ENCODE assay signal across 9 cellular contexts in genomic region chr3:138066383-138066782, GRCh38. TPM values are rescaled to one million over a fixed set of nuclear protein-coding genes. Genes with fewer than 3 reads are reported as not detected.
A peak's percentile ranks its signal among the peaks of the same experiment; 100 is the strongest.
DNase-seq lines count a peak whose midpoint lies in the region; ATAC-seq and TF ChIP-seq lines count a peak whose summit lies in the region.
"Had no signal": no experiment of that assay in that cellular context is flagged by ENCODE, and none has a peak within 500 bp of the region (broad histone marks: within the 10 kb centered on the region; RNA-seq: fewer than 3 reads in every experiment).

No MANE protein-coding gene starts in this region.

- H3K27ac ChIP-seq in right lobe of liver: no peak overlapping the region

- no peaks in the 10 kb centered on the region for H3K36me3 ChIP-seq in right lobe of liver

- 50% methylated on average over 2 of the region's 8 CpGs for WGBS in right lobe of liver (ENCODE audit: insufficient coverage, low coverage, low lambda C conversion rate, missing lambda C conversion rate)

- TF ChIP-seq POLR2A in right lobe of liver (IDR thresholded peaks at IDR 0.05): no peak

- peaks cover 2 to 14% of the 10 kb centered on the region in 2 donors for H3K27me3 Mint-ChIP-seq in natural killer cell treated with Interleukin-12 subunit alpha and Interleukin-12 subunit beta and Interleukin-15 and Interleukin-18, amount 100 ng/mL, for 72 hours
- peaks cover 5 to 13% of the 10 kb centered on the region in 2 donors for H3K27me3 Mint-ChIP-seq in natural killer cell (ENCODE audit: low read depth in 2 of 2)

- TF ChIP-seq CTCF in natural killer cell (IDR thresholded peaks at IDR 0.05) (no peak), right lobe of liver (IDR thresholded peaks at IDR 0.05) (no peak)

- peak overlapping the region; percentile 1 for H3K4me3 Mint-ChIP-seq in natural killer cell treated with Interleukin-12 subunit alpha and Interleukin-12 subunit beta and Interleukin-15 and Interleukin-18, amount 100 ng/mL, for 72 hours
- no peak overlapping the region for H3K4me3 Mint-ChIP-seq in natural killer cell

- no peaks in the 10 kb centered on the region for H3K9me3 ChIP-seq in right lobe of liver

- intact Hi-C loops in natural killer cell (cut with micrococcal nuclease): no loop called here
- intact Hi-C loops in right lobe of liver (cut with DNase I): loop anchor here (5.0 kb wide), 1 partner anchor 51 kb away; the partner anchor contains the start of gene DZIP1L (in 2 of the 2)

- DNase-seq in natural killer cell treated with Interleukin-12 subunit alpha and Interleukin-12 subunit beta and Interleukin-15 and Interleukin-18, amount 100 ng/mL, for 72 hours (ENCODE audit: low spot score): no peak
- DNase-seq in natural killer cell: no peak
- peak; percentile 56 for DNase-seq in stimulated activated naive CD8-positive, alpha-beta T cell treated with anti-CD3 and anti-CD28 coated beads, Interleukin-15, Interleukin-2, amounts not matched to agents 100 U/mL and 50 U/mL, for 24 hours
- no peak for DNase-seq in right lobe of liver
- no peak for DNase-seq in kidney tubule cell (ENCODE audit: low spot score)
- DNase-seq in NCI-H1694 treated with DMSO at 0.1 percent for 48 hours (lab: John Stamatoyannopoulos, UW): no peak
- DNase-seq: NCI-H748 treated with DMSO at 0.1 percent for 48 hours had no signal

- ATAC-seq in natural killer cell treated with Interleukin-12 subunit alpha and Interleukin-12 subunit beta and Interleukin-15 and Interleukin-18, amount 100 ng/mL, for 72 hours: peak; percentile 73 to 91
- ATAC-seq in natural killer cell (no peak), HG02610 (IDR thresholded peaks at IDR 0.05; ENCODE audit: unreplicated experiment) (peak; percentile 97), HG03469 (IDR thresholded peaks at IDR 0.05; ENCODE audit: unreplicated experiment) (peak; percentile 82), right lobe of liver (no peak)
- peak; percentile 91 for ATAC-seq in stimulated activated naive CD8-positive, alpha-beta T cell treated with anti-CD3 and anti-CD28 coated beads, Interleukin-15, Interleukin-2, amounts not matched to agents 100 U/mL and 50 U/mL, for 24 hours

- no peaks in the 10 kb centered on the region for H3K4me1 ChIP-seq in right lobe of liver

- H3K4me1 Mint-ChIP-seq in natural killer cell treated with Interleukin-12 subunit alpha and Interleukin-12 subunit beta and Interleukin-15 and Interleukin-18, amount 100 ng/mL, for 72 hours (ENCODE audit: low read depth in 2 of 2): peaks cover 5 to 9% of the 10 kb centered on the region in 2 donors
- no peaks in the 10 kb centered on the region for H3K4me1 Mint-ChIP-seq in natural killer cell

- H3K36me3 Mint-ChIP-seq in natural killer cell treated with Interleukin-12 subunit alpha and Interleukin-12 subunit beta and Interleukin-15 and Interleukin-18, amount 100 ng/mL, for 72 hours: no peaks in the 10 kb centered on the region
- no peaks in the 10 kb centered on the region for H3K36me3 Mint-ChIP-seq in natural killer cell

- no peak overlapping the region for H3K4me3 ChIP-seq in right lobe of liver

- H3K9me3 Mint-ChIP-seq in natural killer cell treated with Interleukin-12 subunit alpha and Interleukin-12 subunit beta and Interleukin-15 and Interleukin-18, amount 100 ng/mL, for 72 hours: no peaks in the 10 kb centered on the region
- H3K9me3 Mint-ChIP-seq in natural killer cell: no peaks in the 10 kb centered on the region

- no peaks in the 10 kb centered on the region for H3K27me3 ChIP-seq in right lobe of liver

- peak overlapping the region; percentile 54 to 74 for H3K27ac Mint-ChIP-seq in natural killer cell treated with Interleukin-12 subunit alpha and Interleukin-12 subunit beta and Interleukin-15 and Interleukin-18, amount 100 ng/mL, for 72 hours
- no peak overlapping the region for H3K27ac Mint-ChIP-seq in natural killer cell

RNA-seq across cellular contexts. Expression of gene DZIP1L, which starts 49.0 kb away (rescaled TPM):
- total RNA-seq in natural killer cell treated with Interleukin-12 subunit alpha and Interleukin-12 subunit beta and Interleukin-15 and Interleukin-18, amount 100 ng/mL, for 72 hours: not detected
- total RNA-seq in natural killer cell (not detected), right lobe of liver (1 to 10 TPM in 5 of 6 experiments, under 1 TPM in 1; 0.92 to 2.2 (median 1.2) TPM)

RNA-seq across cellular contexts. Expression of gene CLDN18, which starts 56.4 kb away (rescaled TPM):
- total RNA-seq in natural killer cell treated with Interleukin-12 subunit alpha and Interleukin-12 subunit beta and Interleukin-15 and Interleukin-18, amount 100 ng/mL, for 72 hours: not detected
- total RNA-seq in natural killer cell (not detected), right lobe of liver (not detected)

Comparison
In these comparisons a context has a peak if more than half of its experiments do, and no peak if none do; other contexts are left out.
1. ATAC-seq: peak in natural killer cell treated with Interleukin-12 subunit alpha and Interleukin-12 subunit beta and Interleukin-15 and Interleukin-18, amount 100 ng/mL, for 72 hours (2 of 2), HG02610 (single experiment), HG03469 (single experiment) and stimulated activated naive CD8-positive, alpha-beta T cell treated with anti-CD3 and anti-CD28 coated beads, Interleukin-15, Interleukin-2, amounts not matched to agents 100 U/mL and 50 U/mL, for 24 hours (single experiment); none in natural killer cell (0 of 3) and right lobe of liver (0 of 4).
2. H3K27ac Mint-ChIP-seq: peak in natural killer cell treated with Interleukin-12 subunit alpha and Interleukin-12 subunit beta and Interleukin-15 and Interleukin-18, amount 100 ng/mL, for 72 hours (2 of 2); none in natural killer cell (0 of 2).